In the genomic region with DNA sequence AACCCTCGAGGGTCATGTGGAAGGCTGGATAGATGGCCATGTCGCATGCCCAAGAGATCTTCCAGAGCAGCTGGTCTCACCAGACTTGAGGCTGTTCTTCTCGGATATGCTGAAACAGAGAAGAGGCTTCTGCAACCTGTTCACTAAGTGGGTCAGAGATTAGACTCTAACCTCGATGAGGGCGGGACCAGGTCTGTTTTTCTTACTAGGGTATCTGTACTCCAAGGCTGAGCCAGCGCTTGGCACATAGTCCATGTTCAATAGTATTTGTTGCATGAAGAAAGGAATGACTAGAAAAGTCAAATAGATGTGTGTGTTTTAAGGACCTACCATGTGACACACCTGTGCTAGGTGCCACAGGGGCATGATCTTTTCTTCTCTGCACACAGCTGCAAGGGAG, we compare ENCODE assay signal across 28 cellular contexts.
"Had no signal": no experiment of that assay in that cellular context is flagged by ENCODE, and none has a peak within 500 bp of the region (broad histone marks: within the 10 kb centered on the region; RNA-seq: fewer than 3 reads in every experiment).

No MANE protein-coding gene starts in this region.

- ATAC-seq: effector memory CD8-positive, alpha-beta T cell; esophagus mucosa; foreskin keratinocyte; gastrocnemius medialis; gastroesophageal sphincter; heart left ventricle; heart right ventricle had no signal

- H3K36me3 ChIP-seq: colonic mucosa, esophagus muscularis mucosa, esophagus squamous epithelium, gastrocnemius medialis, gastroesophageal sphincter, heart left ventricle, heart right ventricle had no signal

- H3K4me3 Mint-ChIP-seq: dendritic cell treated with granulocyte-macrophage colony-stimulating factor and Interleukin-4, amounts not matched to agents 40 ng/mL and 50 ng/mL, for 4 days; effector memory CD8-positive, alpha-beta T cell; endodermal cell had no signal

- H3K4me3 ChIP-seq: colonic mucosa, coronary artery, dorsolateral prefrontal cortex, esophagus muscularis mucosa, esophagus squamous epithelium, gastrocnemius medialis, gastroesophageal sphincter, heart left ventricle, heart right ventricle had no signal

- H3K27ac Mint-ChIP-seq: dendritic cell treated with granulocyte-macrophage colony-stimulating factor and Interleukin-4, amounts not matched to agents 40 ng/mL and 50 ng/mL, for 4 days; effector memory CD8-positive, alpha-beta T cell; endodermal cell had no signal

- H3K9me3 ChIP-seq: colonic mucosa, esophagus muscularis mucosa, esophagus squamous epithelium, gastrocnemius medialis, gastroesophageal sphincter, heart left ventricle, heart right ventricle had no signal

- H3K27me3 ChIP-seq: colonic mucosa, dorsolateral prefrontal cortex, esophagus muscularis mucosa, esophagus squamous epithelium, foreskin keratinocyte, gastrocnemius medialis, gastroesophageal sphincter, heart left ventricle, heart right ventricle had no signal

- H3K27ac ChIP-seq: colonic mucosa, coronary artery, dorsolateral prefrontal cortex, epithelial cell of prostate, esophagus muscularis mucosa, esophagus squamous epithelium, foreskin keratinocyte, gastroesophageal sphincter had no signal

- FAIRE-seq: colon, endometrium, endothelial cell of umbilical vein, frontal cortex had no signal

- H3K9me3 Mint-ChIP-seq: dendritic cell treated with granulocyte-macrophage colony-stimulating factor and Interleukin-4, amounts not matched to agents 40 ng/mL and 50 ng/mL, for 4 days; effector memory CD8-positive, alpha-beta T cell; endodermal cell had no signal

- DNase-seq: colonic mucosa; cortex of kidney; dermis blood vessel endothelial cell; dorsolateral prefrontal cortex; effector CD4-positive, alpha-beta T cell; effector CD8-positive, alpha-beta T cell; effector memory CD4-positive, alpha-beta T cell; effector memory CD8-positive, alpha-beta T cell; endodermal cell; erythroblast; esophagus squamous epithelium; foreskin keratinocyte; foreskin melanocyte; gastrocnemius medialis; glutamatergic neuron; head of caudate nucleus; heart left ventricle; heart right ventricle had no signal
